In genomic region chr22:19223110-19223509, GRCh38 we compare ENCODE assay signal across 23 cellular contexts. TPM values are rescaled to one million over a fixed set of nuclear protein-coding genes. Genes with fewer than 3 reads are reported as not detected.
A peak's percentile ranks its signal among the peaks of the same experiment; 100 is the strongest.
DNase-seq lines count a peak whose midpoint lies in the region; ATAC-seq, FAIRE-seq and TF ChIP-seq lines count a peak whose summit lies in the region.
"Had no signal": no experiment of that assay in that cellular context is flagged by ENCODE, and none has a peak within 500 bp of the region (broad histone marks: within the 10 kb centered on the region; RNA-seq: fewer than 3 reads in every experiment).

No MANE protein-coding gene starts in this region.

- H3K36me3 ChIP-seq in BLaER1 treated with 17β-estradiol and CSF1 and Interleukin-3, amounts not matched to agents 10 nM and 100 nM: peaks cover 0 to 57% (median 45%) of the 10 kb centered on the region in 11 experiments; a peak in 17 of 22 replicates
- H3K36me3 ChIP-seq in bronchial epithelial cell (ENCODE audit: control insufficient read depth, insufficient read depth, low read length): peaks cover 21% of the 10 kb centered on the region
- H3K36me3 ChIP-seq: BE2C had no signal

- CTCF ChIA-PET in WTC11 (lab: Charles Lee): interaction anchor here (0.8 to 1.5 kb wide), 2 partner anchors 9 to 407 kb away, joined by 3 to 4 read pairs; no protein-coding TSS in a partner anchor

- no peak overlapping the region for H3K9ac ChIP-seq in BLaER1 treated with 17β-estradiol and CSF1 and Interleukin-3, amounts not matched to agents 10 nM and 100 nM

- no peak overlapping the region for H3K27ac Mint-ChIP-seq in WTC11
- H3K27ac Mint-ChIP-seq: CD4-positive, CD25-positive, alpha-beta regulatory T cell; CD8-positive, alpha-beta T cell; GM23338 had no signal

- no peaks in the 10 kb centered on the region for H3K27me3 ChIP-seq in BLaER1 treated with 17β-estradiol and CSF1 and Interleukin-3, amounts not matched to agents 10 nM and 100 nM
- no peaks in the 10 kb centered on the region for H3K27me3 ChIP-seq in bronchial epithelial cell (ENCODE audit: control insufficient read depth, insufficient read depth, low read length)
- H3K27me3 ChIP-seq: BE2C had no signal

- H3K4me3 ChIP-seq in BLaER1 treated with 17β-estradiol and CSF1 and Interleukin-3, amounts not matched to agents 10 nM and 100 nM: no peak overlapping the region
- H3K4me3 ChIP-seq in bronchial epithelial cell (ENCODE audit: low read depth, low read length): no peak overlapping the region
- H3K4me3 ChIP-seq: A549, GM23338 had no signal

- no peak for TF ChIP-seq CTCF in WTC11 (IDR thresholded peaks at IDR 0.05)
- no peak for TF ChIP-seq CTCF in bronchial epithelial cell (IDR thresholded peaks at IDR 0.05; ENCODE audit: insufficient read depth, low read length, severe bottlenecking)

- H3K27ac ChIP-seq in BLaER1 treated with 17β-estradiol and CSF1 and Interleukin-3, amounts not matched to agents 10 nM and 100 nM: no peak overlapping the region
- H3K27ac ChIP-seq: A549, C4-2B had no signal

- peaks cover 56% of the 10 kb centered on the region for H3K36me3 Mint-ChIP-seq in WTC11
- H3K36me3 Mint-ChIP-seq: CD8-positive, alpha-beta T cell had no signal

- no peaks in the 10 kb centered on the region for H4K20me1 ChIP-seq in BLaER1 treated with 17β-estradiol and CSF1 and Interleukin-3, amounts not matched to agents 10 nM and 100 nM

- H3K4me1 Mint-ChIP-seq in WTC11: peaks cover 6% of the 10 kb centered on the region

- no peak for ATAC-seq in WTC11
- no peak for ATAC-seq in HG03025 (IDR thresholded peaks at IDR 0.05; ENCODE audit: low FRiP score, unreplicated experiment)
- no peak for ATAC-seq in HG03095 (IDR thresholded peaks at IDR 0.05; ENCODE audit: unreplicated experiment)
- ATAC-seq: A549; CD8-positive, alpha-beta T cell; GM23338; HCT116 had no signal

- peaks cover 11 to 37% (median 27%) of the 10 kb centered on the region in 10 experiments for H3K4me1 ChIP-seq in BLaER1 treated with 17β-estradiol and CSF1 and Interleukin-3, amounts not matched to agents 10 nM and 100 nM
- H3K4me1 ChIP-seq: A549, BE2C, Caco-2 had no signal

- peaks cover 22% of the 10 kb centered on the region for H3K9me3 Mint-ChIP-seq in WTC11
- H3K9me3 Mint-ChIP-seq: CD4-positive, CD25-positive, alpha-beta regulatory T cell; CD8-positive, alpha-beta T cell; GM23338; H9 had no signal

- peak; percentile 7 for FAIRE-seq in bronchial epithelial cell (lab: Jason Lieb, UNC)
- FAIRE-seq: A549, G401.6, GM19239 had no signal

- POLR2A ChIA-PET in WTC11 (lab: Charles Lee): no interaction called here

- H3K9me3 ChIP-seq in BLaER1 treated with 17β-estradiol and CSF1 and Interleukin-3, amounts not matched to agents 10 nM and 100 nM (replicated peaks in 1 of 11): no peaks in the 10 kb centered on the region
- H3K9me3 ChIP-seq: A549, BE2C, Caco-2 had no signal

- no peaks in the 10 kb centered on the region for H3K27me3 Mint-ChIP-seq in WTC11 (ENCODE audit: low read depth)
- H3K27me3 Mint-ChIP-seq: CD4-positive, CD25-positive, alpha-beta regulatory T cell had no signal

- H3K4me2 ChIP-seq in BLaER1 treated with 17β-estradiol and CSF1 and Interleukin-3, amounts not matched to agents 10 nM and 100 nM: peak overlapping the region in 9 of 11 experiments; percentile 7 to 43 (median 27); a peak in 15 of 22 replicates
- H3K4me2 ChIP-seq: A549, GM23338 had no signal

- no peak for DNase-seq in WTC11 (ENCODE audit: low spot score)
- DNase-seq in bronchial epithelial cell (ENCODE audit: low read depth): no peak
- DNase-seq in posterior vena cava (ENCODE audit: low spot score): peak; percentile 23
- no peak for DNase-seq in nucleus accumbens (lab: John Stamatoyannopoulos, UW)
- DNase-seq: 8988T; ACHN; AML-193; BE2C; Caco-2; CD4-positive, CD25-positive, alpha-beta regulatory T cell; CD8-positive, alpha-beta T cell; DMS153; DND-41; H9 had no signal

- intact Hi-C loops in posterior vena cava (cut with DNase I): no loop called here

- no peak overlapping the region for H3K4me3 Mint-ChIP-seq in WTC11
- H3K4me3 Mint-ChIP-seq: CD4-positive, CD25-positive, alpha-beta regulatory T cell; CD8-positive, alpha-beta T cell; GM23338; H9 had no signal

TF ChIP-seq in WTC11, 78 proteins besides CTCF, POLR2A, EP300 and RAD21:
- peak; percentile 33; the same call in 1 of the 2 replicates for TF ChIP-seq NR2C2 (CRISPR knock-in tag; IDR thresholded peaks at IDR 0.05)
- peak; percentile 56 for TF ChIP-seq USF1 (CRISPR knock-in tag; IDR thresholded peaks at IDR 0.05)
- TF ChIP-seq MAX (CRISPR knock-in tag; IDR thresholded peaks at IDR 0.05): no peak

RNA-seq across cellular contexts. Expression of gene SLC25A1, which starts 44.6 kb away (rescaled TPM):
- total RNA-seq in WTC11 (2021) (201 to 213 TPM (median 204 TPM) in 3 replicates), bronchial epithelial cell (62.3 and 71.6 TPM in 2 replicates), posterior vena cava (10 to 100 TPM; 46.2 to 47.8 TPM)
